8 cellular contexts compared by ENCODE assay signal in the genomic region with DNA sequence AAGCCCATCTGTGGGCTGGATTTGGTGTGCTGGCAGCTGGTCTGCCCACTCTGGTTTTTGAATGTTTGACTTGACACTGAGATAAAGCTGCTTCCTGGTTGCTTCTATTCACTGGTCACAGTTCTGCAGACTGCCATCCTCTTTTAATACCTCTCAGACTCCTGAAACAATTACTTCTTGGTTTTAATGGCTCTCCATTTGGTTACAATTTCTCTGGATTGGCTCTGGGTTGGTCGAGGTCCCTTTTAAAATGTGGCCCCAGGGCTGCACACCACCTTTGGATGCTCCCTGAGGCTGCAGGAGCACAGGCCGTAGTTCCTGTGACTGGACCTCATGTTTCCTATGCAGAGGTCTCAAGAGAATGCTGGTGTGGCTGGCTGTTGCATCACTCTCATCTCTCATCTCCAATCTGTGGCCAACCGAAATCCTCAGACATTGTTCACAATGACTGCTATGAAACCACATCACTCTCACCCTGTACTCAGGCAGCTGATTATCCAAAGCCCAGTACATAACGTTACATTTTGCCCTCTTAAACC.
DNase-seq lines count a peak whose midpoint lies in the region; ATAC-seq and TF ChIP-seq lines count a peak whose summit lies in the region.

No MANE protein-coding gene starts in this region.

- no peak overlapping the region for H3K4me3 ChIP-seq in GM06990 (replicated peaks; ENCODE audit: low read depth, low read length)

- H3K27ac Mint-ChIP-seq in activated naive CD8-positive, alpha-beta T cell treated with anti-CD3 and anti-CD28 coated beads for 36 hours: peak overlapping the region; percentile 78
- H3K27ac Mint-ChIP-seq in stimulated activated naive CD8-positive, alpha-beta T cell treated with anti-CD3 and anti-CD28 coated beads, Interleukin-15, Interleukin-2, amounts not matched to agents 100 ng/mL and 50 ng/mL, for 24 hours: peak overlapping the region; percentile 95

- H3K36me3 Mint-ChIP-seq in activated naive CD8-positive, alpha-beta T cell treated with anti-CD3 and anti-CD28 coated beads for 36 hours: peaks cover 11% of the 10 kb centered on the region
- H3K36me3 Mint-ChIP-seq in stimulated activated naive CD8-positive, alpha-beta T cell treated with anti-CD3 and anti-CD28 coated beads, Interleukin-15, Interleukin-2, amounts not matched to agents 100 ng/mL and 50 ng/mL, for 24 hours (ENCODE audit: low read depth): peaks cover 34% of the 10 kb centered on the region

- no peaks in the 10 kb centered on the region for H3K27me3 Mint-ChIP-seq in activated naive CD8-positive, alpha-beta T cell treated with anti-CD3 and anti-CD28 coated beads for 36 hours
- no peaks in the 10 kb centered on the region for H3K27me3 Mint-ChIP-seq in stimulated activated naive CD8-positive, alpha-beta T cell treated with anti-CD3 and anti-CD28 coated beads, Interleukin-15, Interleukin-2, amounts not matched to agents 100 ng/mL and 50 ng/mL, for 24 hours

- no peaks in the 10 kb centered on the region for H3K9me3 Mint-ChIP-seq in activated naive CD8-positive, alpha-beta T cell treated with anti-CD3 and anti-CD28 coated beads for 36 hours
- no peaks in the 10 kb centered on the region for H3K9me3 Mint-ChIP-seq in stimulated activated naive CD8-positive, alpha-beta T cell treated with anti-CD3 and anti-CD28 coated beads, Interleukin-15, Interleukin-2, amounts not matched to agents 100 ng/mL and 50 ng/mL, for 24 hours

- TF ChIP-seq CTCF in GM06990 (IDR thresholded peaks at IDR 0.05; ENCODE audit: insufficient read depth, low read length, poor library complexity, severe bottlenecking): no peak

- H3K4me1 Mint-ChIP-seq in activated naive CD8-positive, alpha-beta T cell treated with anti-CD3 and anti-CD28 coated beads for 36 hours: peaks cover 10% of the 10 kb centered on the region
- peaks cover 46% of the 10 kb centered on the region for H3K4me1 Mint-ChIP-seq in stimulated activated naive CD8-positive, alpha-beta T cell treated with anti-CD3 and anti-CD28 coated beads, Interleukin-15, Interleukin-2, amounts not matched to agents 100 ng/mL and 50 ng/mL, for 24 hours (ENCODE audit: low read depth)

- ATAC-seq in GM19395 (IDR thresholded peaks at IDR 0.05; ENCODE audit: unreplicated experiment) (peak; percentile 85), HG03378 (IDR thresholded peaks at IDR 0.05; ENCODE audit: unreplicated experiment) (peak; percentile 89), SK-N-SH treated with all-trans-retinoic acid at 6 μM for 48 hours (no peak)

- DNase-seq in GM06990 (ENCODE audit: extremely low read depth, insufficient read length) (peak; percentile 70), amniotic stem cell (lab: John Stamatoyannopoulos, UW) (no peak), NCI-H2227 treated with DMSO at 0.1 percent for 48 hours (lab: John Stamatoyannopoulos, UW) (no peak)
- DNase-seq in activated naive CD8-positive, alpha-beta T cell treated with anti-CD3 and anti-CD28 coated beads for 36 hours: no peak

- no peak overlapping the region for H3K4me3 Mint-ChIP-seq in activated naive CD8-positive, alpha-beta T cell treated with anti-CD3 and anti-CD28 coated beads for 36 hours
- H3K4me3 Mint-ChIP-seq in stimulated activated naive CD8-positive, alpha-beta T cell treated with anti-CD3 and anti-CD28 coated beads, Interleukin-15, Interleukin-2, amounts not matched to agents 100 ng/mL and 50 ng/mL, for 24 hours: no peak overlapping the region

- no peaks in the 10 kb centered on the region for H3K27me3 ChIP-seq in GM06990 (replicated peaks; ENCODE audit: control insufficient read depth, insufficient read depth, low read length)

- no peaks in the 10 kb centered on the region for H3K36me3 ChIP-seq in GM06990 (ENCODE audit: control insufficient read depth, insufficient read depth, low read length)

TF ChIP-seq in SK-N-SH treated with all-trans-retinoic acid at 6 μM for 48 hours, 23 proteins besides CTCF, POLR2A, EP300 and RAD21:
- TF ChIP-seq ESRRG (CRISPR knock-in tag; IDR thresholded peaks at IDR 0.05): no peak
- TF ChIP-seq SNAI2 (CRISPR knock-in tag; IDR thresholded peaks at IDR 0.05): no peak
- no peak for TF ChIP-seq GLIS3 (CRISPR knock-in tag; IDR thresholded peaks at IDR 0.05)
- TF ChIP-seq POU6F1 (CRISPR knock-in tag; IDR thresholded peaks at IDR 0.05; ENCODE audit: borderline replicate concordance, low read depth): no peak
- no peak for TF ChIP-seq RARB (CRISPR knock-in tag; IDR thresholded peaks at IDR 0.05)
- no peak for TF ChIP-seq ZFP3 (CRISPR knock-in tag; IDR thresholded peaks at IDR 0.05)
- no peak for TF ChIP-seq PATZ1 (CRISPR knock-in tag; IDR thresholded peaks at IDR 0.05; ENCODE audit: borderline replicate concordance)
- TF ChIP-seq OSR1 (CRISPR knock-in tag; IDR thresholded peaks at IDR 0.05): no peak
- no peak for TF ChIP-seq CREB5 (CRISPR knock-in tag; IDR thresholded peaks at IDR 0.05; ENCODE audit: low read depth)
- no peak for TF ChIP-seq ZNF565 (CRISPR knock-in tag; conservative IDR thresholded peaks at IDR 0.05; ENCODE audit: low read depth)
- no peak for TF ChIP-seq ZFP30 (CRISPR knock-in tag; IDR thresholded peaks at IDR 0.05)
- TF ChIP-seq ZNF8 (CRISPR knock-in tag; IDR thresholded peaks at IDR 0.05): no peak
